ENCODE assay signal across 39 cellular contexts in genomic region chr18:49525981-49526380, GRCh38. TPM values are rescaled to one million over a fixed set of nuclear protein-coding genes. Genes with fewer than 3 reads are reported as not detected.
"Had no signal": no experiment of that assay in that cellular context is flagged by ENCODE, and none has a peak within 500 bp of the region (broad histone marks: within the 10 kb centered on the region; RNA-seq: fewer than 3 reads in every experiment).

No MANE protein-coding gene starts in this region.

- H3K27me3 ChIP-seq: adrenal gland, body of pancreas, brain microvascular endothelial cell, breast epithelium had no signal

- ATAC-seq: activated CD8-positive, alpha-beta T cell treated with anti-CD3 and anti-CD28 coated beads for 36 hours; activated naive CD4-positive, alpha-beta T cell treated with anti-CD3 and anti-CD28 coated beads, Interleukin-2, amount 50 U/mL, for 72 hours; activated T-cell treated with anti-CD3 and anti-CD28 coated beads, Interleukin-2, amount 50 U/mL, for 4 hours; activated T-cell treated with anti-CD3 and anti-CD28 coated beads, Interleukin-2, amount 50 U/mL, for 72 hours; activated T-helper 17 cell treated with anti-CD3 and anti-CD28 coated beads, Interleukin-2, amount 50 U/mL, for 72 hours; body of pancreas had no signal

- H3K36me3 ChIP-seq: adrenal gland, brain microvascular endothelial cell, breast epithelium had no signal

- H3K4me3 ChIP-seq: adrenal gland, body of pancreas, breast epithelium had no signal

- H3K36me3 Mint-ChIP-seq: activated CD4-positive, alpha-beta memory T cell treated with anti-CD3 and anti-CD28 coated beads for 36 hours; activated naive CD4-positive, alpha-beta T cell treated with anti-CD3 and anti-CD28 coated beads, Interleukin-2, amount 50 U/mL, for 72 hours; activated naive CD8-positive, alpha-beta T cell treated with anti-CD3 and anti-CD28 coated beads for 36 hours had no signal

- H3K9me3 Mint-ChIP-seq: activated B cell treated with CpG ODN at 0.5 μM for 24 hours; activated CD4-positive, alpha-beta memory T cell treated with anti-CD3 and anti-CD28 coated beads for 36 hours; activated CD4-positive, alpha-beta T cell treated with anti-CD3 and anti-CD28 coated beads, Interleukin-2, amount 10 ng/mL, durations not matched to agents 24 days and 14 days; activated CD8-positive, alpha-beta T cell treated with anti-CD3 and anti-CD28 coated beads for 36 hours; activated naive CD4-positive, alpha-beta T cell treated with anti-CD3 and anti-CD28 coated beads for 36 hours; activated naive CD4-positive, alpha-beta T cell treated with anti-CD3 and anti-CD28 coated beads, Interleukin-2, amount 50 U/mL, for 72 hours; activated naive CD8-positive, alpha-beta T cell treated with anti-CD3 and anti-CD28 coated beads for 36 hours; activated T-cell treated with anti-CD3 and anti-CD28 coated beads, Interleukin-2, amount 50 U/mL, for 4 hours; activated T-cell treated with anti-CD3 and anti-CD28 coated beads, Interleukin-2, amount 50 U/mL, for 72 hours; activated T-helper 1 cell treated with anti-CD3 and anti-CD28 coated beads, Interleukin-12 subunit alpha, Interleukin-12 subunit beta, Interleukin-2, Interleukin-4 antibody, amounts not matched to agents 30 ng/mL and 10 ng/mL and 1 ng/mL, durations not matched to agents 14 hours and 24 hours and 36 hours; activated T-helper 17 cell treated with anti-CD3 and anti-CD28 coated beads, Interleukin-2, amount 50 U/mL, for 72 hours; central memory CD8-positive, alpha-beta T cell; T-helper 1 cell treated with Interleukin-12 subunit alpha and Interleukin-12 subunit beta and Interleukin-4 antibody, amounts not matched to agents 30 μg/mL and 1 μg/mL, for 36 hours; T-helper 2 cell treated with Interferon-gamma antibody and Interleukin-4, amounts not matched to agents 5 μg/mL and 100 μg/mL, for 36 hours had no signal

- FAIRE-seq: astrocyte, TTC549 had no signal

- H3K27ac Mint-ChIP-seq: activated B cell treated with CpG ODN at 0.5 μM for 24 hours; activated CD4-positive, alpha-beta memory T cell treated with anti-CD3 and anti-CD28 coated beads for 36 hours; activated CD4-positive, alpha-beta T cell treated with anti-CD3 and anti-CD28 coated beads, Interleukin-2, amount 10 ng/mL, durations not matched to agents 24 days and 14 days; activated CD8-positive, alpha-beta T cell treated with anti-CD3 and anti-CD28 coated beads for 36 hours; activated naive CD4-positive, alpha-beta T cell treated with anti-CD3 and anti-CD28 coated beads for 36 hours; activated naive CD4-positive, alpha-beta T cell treated with anti-CD3 and anti-CD28 coated beads, Interleukin-2, amount 50 U/mL, for 72 hours; activated naive CD8-positive, alpha-beta T cell treated with anti-CD3 and anti-CD28 coated beads for 36 hours; activated T-cell treated with anti-CD3 and anti-CD28 coated beads, Interleukin-2, amount 50 U/mL, for 72 hours; activated T-helper 1 cell treated with anti-CD3 and anti-CD28 coated beads, Interleukin-12 subunit alpha, Interleukin-12 subunit beta, Interleukin-2, Interleukin-4 antibody, amounts not matched to agents 30 ng/mL and 10 ng/mL and 1 ng/mL, durations not matched to agents 14 hours and 24 hours and 36 hours; activated T-helper 17 cell treated with anti-CD3 and anti-CD28 coated beads, Interleukin-2, amount 50 U/mL, for 72 hours; T-helper 1 cell treated with Interleukin-12 subunit alpha and Interleukin-12 subunit beta and Interleukin-4 antibody, amounts not matched to agents 30 μg/mL and 1 μg/mL, for 36 hours; T-helper 2 cell treated with Interferon-gamma antibody and Interleukin-4, amounts not matched to agents 5 μg/mL and 100 μg/mL, for 36 hours had no signal

- DNase-seq: activated B cell treated with CpG ODN at 0.5 μM for 24 hours; activated CD4-positive, alpha-beta memory T cell treated with anti-CD3 and anti-CD28 coated beads for 36 hours; activated CD4-positive, alpha-beta T cell treated with anti-CD3 and anti-CD28 coated beads for 4 hours; activated CD4-positive, alpha-beta T cell treated with anti-CD3 and anti-CD28 coated beads, Interleukin-2, amount 10 ng/mL, durations not matched to agents 24 days and 14 days; activated CD4-positive, alpha-beta T cell treated with anti-CD3 and anti-CD28 coated beads, Interleukin-2, amount 50 U/mL, for 1 hour; activated CD4-positive, alpha-beta T cell treated with anti-CD3 and anti-CD28 coated beads, Interleukin-2, amount 50 U/mL, for 4 hours; activated CD4-positive, CD25-positive, alpha-beta regulatory T cell treated with anti-CD3 and anti-CD28 coated beads, Interleukin-2, amount 50 U/mL, for 72 hours; activated CD8-positive, alpha-beta memory T cell treated with anti-CD3 and anti-CD28 coated beads, Interleukin-2, amount 50 U/mL, for 4 hours; activated CD8-positive, alpha-beta T cell treated with anti-CD3 and anti-CD28 coated beads for 36 hours; activated effector memory CD4-positive, alpha-beta T cell treated with anti-CD3 and anti-CD28 coated beads, Interleukin-2, amount 50 U/mL, for 16 hours; activated gamma-delta T cell treated with Interleukin-2 at 50 U/mL for 16 hours; activated naive CD4-positive, alpha-beta T cell; activated naive CD4-positive, alpha-beta T cell treated with anti-CD3 and anti-CD28 coated beads for 36 hours; activated naive CD4-positive, alpha-beta T cell treated with anti-CD3 and anti-CD28 coated beads, Interleukin-2, amount 50 U/mL, for 16 hours; activated naive CD8-positive, alpha-beta T cell treated with anti-CD3 and anti-CD28 coated beads for 36 hours; activated T-cell treated with anti-CD3 and anti-CD28 coated beads for 4 hours; activated T-cell treated with anti-CD3 and anti-CD28 coated beads, Interleukin-2, amount 50 U/mL, for 1 hour; activated T-cell treated with anti-CD3 and anti-CD28 coated beads, Interleukin-2, amount 50 U/mL, for 4 hours; activated T-cell treated with anti-CD3 and anti-CD28 coated beads, Interleukin-2, amount 50 U/mL, for 72 hours; adrenal gland; amniotic stem cell; aorta; body of pancreas; brain microvascular endothelial cell; caudate nucleus; cerebellar nuclear complex; T-helper 1 cell; T-helper 2 cell; T-helper 9 cell had no signal

- H3K27ac ChIP-seq: adrenal gland, body of pancreas, brain microvascular endothelial cell, breast epithelium, VCaP had no signal

- H3K4me3 Mint-ChIP-seq: activated B cell treated with CpG ODN at 0.5 μM for 24 hours; activated CD4-positive, alpha-beta memory T cell treated with anti-CD3 and anti-CD28 coated beads for 36 hours; activated CD4-positive, alpha-beta T cell treated with anti-CD3 and anti-CD28 coated beads, Interleukin-2, amount 10 ng/mL, durations not matched to agents 24 days and 14 days; activated CD8-positive, alpha-beta T cell treated with anti-CD3 and anti-CD28 coated beads for 36 hours; activated naive CD4-positive, alpha-beta T cell treated with anti-CD3 and anti-CD28 coated beads for 36 hours; activated naive CD8-positive, alpha-beta T cell treated with anti-CD3 and anti-CD28 coated beads for 36 hours; activated T-cell treated with anti-CD3 and anti-CD28 coated beads, Interleukin-2, amount 50 U/mL, for 4 hours; activated T-cell treated with anti-CD3 and anti-CD28 coated beads, Interleukin-2, amount 50 U/mL, for 72 hours; activated T-helper 1 cell treated with anti-CD3 and anti-CD28 coated beads, Interleukin-12 subunit alpha, Interleukin-12 subunit beta, Interleukin-2, Interleukin-4 antibody, amounts not matched to agents 30 ng/mL and 10 ng/mL and 1 ng/mL, durations not matched to agents 14 hours and 24 hours and 36 hours; activated T-helper 17 cell treated with anti-CD3 and anti-CD28 coated beads, Interleukin-2, amount 50 U/mL, for 72 hours; central memory CD8-positive, alpha-beta T cell; T-helper 1 cell treated with Interleukin-12 subunit alpha and Interleukin-12 subunit beta and Interleukin-4 antibody, amounts not matched to agents 30 μg/mL and 1 μg/mL, for 36 hours; T-helper 2 cell treated with Interferon-gamma antibody and Interleukin-4, amounts not matched to agents 5 μg/mL and 100 μg/mL, for 36 hours had no signal

- H3K9me3 ChIP-seq: adrenal gland, body of pancreas, breast epithelium had no signal

- H3K4me1 ChIP-seq: adrenal gland, body of pancreas, breast epithelium had no signal

- H3K4me1 Mint-ChIP-seq: activated B cell treated with CpG ODN at 0.5 μM for 24 hours; activated CD4-positive, alpha-beta T cell treated with anti-CD3 and anti-CD28 coated beads, Interleukin-2, amount 10 ng/mL, durations not matched to agents 24 days and 14 days; activated naive CD8-positive, alpha-beta T cell treated with anti-CD3 and anti-CD28 coated beads for 36 hours; activated T-helper 17 cell treated with anti-CD3 and anti-CD28 coated beads, Interleukin-2, amount 50 U/mL, for 72 hours; central memory CD8-positive, alpha-beta T cell had no signal

RNA-seq across cellular contexts. Expression of gene LIPG, which starts 35.9 kb away (rescaled TPM):
- total RNA-seq: activated T-helper 17 cell treated with anti-CD3 and anti-CD28 coated beads, Interleukin-2, amount 50 U/mL, for 72 hours had no signal
